1 cellular context compared by ENCODE assay signal in genomic region chr21:26212220-26212619, GRCh38.
TF ChIP-seq lines count a peak whose summit lies in the region.

No MANE protein-coding gene starts in this region.

TF ChIP-seq in WTC11, 78 proteins besides CTCF, POLR2A, EP300 and RAD21 (continued from another document):
- TF ChIP-seq, protein P1, sequence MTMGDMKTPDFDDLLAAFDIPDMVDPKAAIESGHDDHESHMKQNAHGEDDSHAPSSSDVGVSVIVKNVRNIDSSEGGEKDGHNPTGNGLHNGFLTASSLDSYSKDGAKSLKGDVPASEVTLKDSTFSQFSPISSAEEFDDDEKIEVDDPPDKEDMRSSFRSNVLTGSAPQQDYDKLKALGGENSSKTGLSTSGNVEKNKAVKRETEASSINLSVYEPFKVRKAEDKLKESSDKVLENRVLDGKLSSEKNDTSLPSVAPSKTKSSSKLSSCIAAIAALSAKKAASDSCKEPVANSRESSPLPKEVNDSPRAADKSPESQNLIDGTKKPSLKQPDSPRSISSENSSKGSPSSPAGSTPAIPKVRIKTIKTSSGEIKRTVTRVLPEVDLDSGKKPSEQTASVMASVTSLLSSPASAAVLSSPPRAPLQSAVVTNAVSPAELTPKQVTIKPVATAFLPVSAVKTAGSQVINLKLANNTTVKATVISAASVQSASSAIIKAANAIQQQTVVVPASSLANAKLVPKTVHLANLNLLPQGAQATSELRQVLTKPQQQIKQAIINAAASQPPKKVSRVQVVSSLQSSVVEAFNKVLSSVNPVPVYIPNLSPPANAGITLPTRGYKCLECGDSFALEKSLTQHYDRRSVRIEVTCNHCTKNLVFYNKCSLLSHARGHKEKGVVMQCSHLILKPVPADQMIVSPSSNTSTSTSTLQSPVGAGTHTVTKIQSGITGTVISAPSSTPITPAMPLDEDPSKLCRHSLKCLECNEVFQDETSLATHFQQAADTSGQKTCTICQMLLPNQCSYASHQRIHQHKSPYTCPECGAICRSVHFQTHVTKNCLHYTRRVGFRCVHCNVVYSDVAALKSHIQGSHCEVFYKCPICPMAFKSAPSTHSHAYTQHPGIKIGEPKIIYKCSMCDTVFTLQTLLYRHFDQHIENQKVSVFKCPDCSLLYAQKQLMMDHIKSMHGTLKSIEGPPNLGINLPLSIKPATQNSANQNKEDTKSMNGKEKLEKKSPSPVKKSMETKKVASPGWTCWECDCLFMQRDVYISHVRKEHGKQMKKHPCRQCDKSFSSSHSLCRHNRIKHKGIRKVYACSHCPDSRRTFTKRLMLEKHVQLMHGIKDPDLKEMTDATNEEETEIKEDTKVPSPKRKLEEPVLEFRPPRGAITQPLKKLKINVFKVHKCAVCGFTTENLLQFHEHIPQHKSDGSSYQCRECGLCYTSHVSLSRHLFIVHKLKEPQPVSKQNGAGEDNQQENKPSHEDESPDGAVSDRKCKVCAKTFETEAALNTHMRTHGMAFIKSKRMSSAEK (CRISPR knock-in tag; IDR thresholded peaks at IDR 0.05; ENCODE audit: borderline replicate concordance), result no peak
- TF ChIP-seq STAT6 (CRISPR knock-in tag; conservative IDR thresholded peaks at IDR 0.05; ENCODE audit: low read depth), result no peak
- TF ChIP-seq ZNF219 (CRISPR knock-in tag; IDR thresholded peaks at IDR 0.05; ENCODE audit: borderline replicate concordance), result no peak
- TF ChIP-seq NFE2L1 (CRISPR knock-in tag; IDR thresholded peaks at IDR 0.05), result no peak
- no peak for TF ChIP-seq GRHL2 (CRISPR knock-in tag; IDR thresholded peaks at IDR 0.05; ENCODE audit: insufficient replicate concordance, severe bottlenecking)
- TF ChIP-seq RORB (CRISPR knock-in tag; IDR thresholded peaks at IDR 0.05), result no peak
- TF ChIP-seq MXD4 (CRISPR knock-in tag; IDR thresholded peaks at IDR 0.05; ENCODE audit: borderline replicate concordance), result no peak
